Comparison of ENCODE assay signal across 12 cellular contexts in the genomic region with DNA sequence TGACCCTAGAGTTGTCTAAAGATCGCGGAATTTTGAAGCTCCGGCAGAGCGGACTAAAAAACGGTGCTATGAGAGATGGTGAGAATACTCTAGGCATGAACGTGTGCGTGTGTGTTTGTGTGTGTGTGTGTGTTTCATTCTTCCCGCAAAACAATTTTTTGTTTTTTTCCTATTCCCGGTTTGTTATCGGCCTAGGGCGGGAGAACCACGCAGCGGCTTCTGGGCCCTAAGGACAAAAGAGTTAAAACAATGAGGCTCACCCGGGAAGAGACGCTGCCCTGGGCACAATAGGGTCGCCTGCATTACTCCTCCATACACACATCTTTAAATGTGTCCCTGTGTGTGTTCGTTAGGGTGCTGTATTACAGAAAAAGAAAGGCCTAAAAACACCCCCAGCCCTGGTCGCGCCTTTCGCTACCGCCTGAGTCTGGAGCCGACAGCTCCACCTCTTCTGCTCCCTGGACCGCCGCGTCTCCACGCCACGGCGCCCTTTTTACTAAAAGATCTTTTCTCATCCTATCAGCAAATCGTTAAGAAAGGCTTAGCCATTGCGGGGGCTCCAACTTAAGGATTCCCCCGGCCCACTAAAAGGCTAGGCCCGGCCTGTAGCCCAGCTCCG. TPM values are rescaled to one million over a fixed set of nuclear protein-coding genes. Genes with fewer than 3 reads are reported as not detected.
DNase-seq lines count a peak whose midpoint lies in the region; ATAC-seq, FAIRE-seq and TF ChIP-seq lines count a peak whose summit lies in the region.
"Had no signal": no experiment of that assay in that cellular context is flagged by ENCODE, and none has a peak within 500 bp of the region (broad histone marks: within the 10 kb centered on the region; RNA-seq: fewer than 3 reads in every experiment).

No MANE protein-coding gene starts in this region.

- peak overlapping the region; percentile 38 for H3K4me3 Mint-ChIP-seq in activated CD8-positive, alpha-beta T cell treated with anti-CD3 and anti-CD28 coated beads, Interleukin-2, amount 10 ng/mL, durations not matched to agents 7 days and 5 days
- no peak overlapping the region for H3K4me3 Mint-ChIP-seq in activated CD8-positive, alpha-beta T cell treated with anti-CD3 and anti-CD28 coated beads for 36 hours
- no peak overlapping the region for H3K4me3 Mint-ChIP-seq in activated T-helper 2 cell treated with anti-CD3 and anti-CD28 coated beads, Interferon-gamma antibody, Interleukin-2, Interleukin-4, amounts not matched to agents 10 μg/mL and 5 μg/mL and 100 μg/mL, durations not matched to agents 14 hours and 24 hours and 36 hours (ENCODE audit: low read depth)
- peak overlapping the region in 3 of 5 donors; percentile 0 to 51 (median 22) for H3K4me3 Mint-ChIP-seq in immature natural killer cell
- peak overlapping the region; percentile 9 for H3K4me3 Mint-ChIP-seq in stimulated activated effector memory CD8-positive, alpha-beta T cell treated with anti-CD3 and anti-CD28 coated beads, Interleukin-12 subunit alpha, Interleukin-12 subunit beta, amount 100 ng/mL, for 72 hours

- CTCF ChIA-PET in activated CD8-positive, alpha-beta T cell treated with anti-CD3 and anti-CD28 coated beads, Interleukin-2, amount 10 ng/mL, durations not matched to agents 7 days and 5 days (lab: Charles Lee): interaction anchor here (1.1 to 1.5 kb wide), 4 partner anchors 10 to 23 kb away, joined by 3 to 4 read pairs (median 4); no protein-coding TSS in a partner anchor
- CTCF ChIA-PET in activated CD8-positive, alpha-beta T cell treated with anti-CD3 and anti-CD28 coated beads for 36 hours (lab: Charles Lee): interaction anchor here (0.9 to 2.7 kb wide), 3 partner anchors 18 to 23 kb away, joined by 3 to 9 read pairs (median 5); no protein-coding TSS in a partner anchor

- H3K4me1 Mint-ChIP-seq in activated CD8-positive, alpha-beta T cell treated with anti-CD3 and anti-CD28 coated beads, Interleukin-2, amount 10 ng/mL, durations not matched to agents 7 days and 5 days (ENCODE audit: low read depth): peaks cover 23% of the 10 kb centered on the region
- H3K4me1 Mint-ChIP-seq in activated CD8-positive, alpha-beta T cell treated with anti-CD3 and anti-CD28 coated beads for 36 hours (ENCODE audit: low read depth): peaks cover 26% of the 10 kb centered on the region
- peaks cover 5% of the 10 kb centered on the region for H3K4me1 Mint-ChIP-seq in activated T-helper 2 cell treated with anti-CD3 and anti-CD28 coated beads, Interferon-gamma antibody, Interleukin-2, Interleukin-4, amounts not matched to agents 10 μg/mL and 5 μg/mL and 100 μg/mL, durations not matched to agents 14 hours and 24 hours and 36 hours (ENCODE audit: low read depth)
- H3K4me1 Mint-ChIP-seq in immature natural killer cell: peaks cover 0 to 22% of the 10 kb centered on the region in 2 donors
- peaks cover 15% of the 10 kb centered on the region for H3K4me1 Mint-ChIP-seq in stimulated activated effector memory CD8-positive, alpha-beta T cell treated with anti-CD3 and anti-CD28 coated beads, Interleukin-12 subunit alpha, Interleukin-12 subunit beta, amount 100 ng/mL, for 72 hours

- TF ChIP-seq CTCF in activated CD8-positive, alpha-beta T cell treated with anti-CD3 and anti-CD28 coated beads for 36 hours (IDR thresholded peaks at IDR 0.05): no peak

- no peak for DNase-seq in activated CD8-positive, alpha-beta T cell treated with anti-CD3 and anti-CD28 coated beads, Interleukin-2, amount 10 ng/mL, durations not matched to agents 7 days and 5 days
- no peak for DNase-seq in activated CD8-positive, alpha-beta T cell treated with anti-CD3 and anti-CD28 coated beads for 36 hours
- DNase-seq in activated T-helper 2 cell treated with anti-CD3 and anti-CD28 coated beads, Interferon-gamma antibody, Interleukin-2, Interleukin-4, amounts not matched to agents 10 μg/mL and 5 μg/mL and 100 μg/mL, durations not matched to agents 14 hours and 24 hours and 36 hours (ENCODE audit: low spot score): no peak
- DNase-seq in immature natural killer cell (no peak), GM12892 (ENCODE audit: insufficient read length) (no peak), UCSD-AML1 (lab: John Stamatoyannopoulos, UW; ENCODE audit: unreplicated experiment) (no peak)
- DNase-seq in stimulated activated effector memory CD8-positive, alpha-beta T cell treated with anti-CD3 and anti-CD28 coated beads, Interleukin-12 subunit alpha, Interleukin-12 subunit beta, amount 100 ng/mL, for 72 hours (ENCODE audit: low spot score in 2 of 2): no peak
- DNase-seq: activated CD4-positive, alpha-beta T cell treated with anti-CD3 and anti-CD28 coated beads, Interleukin-2, amount 50 U/mL, for 1 hour; NCI-H1092; stimulated activated CD8-positive, alpha-beta memory T cell treated with anti-CD3 and anti-CD28 coated beads, Interleukin-4, amount 100 ng/mL, for 48 hours had no signal

- intact Hi-C loops in activated CD8-positive, alpha-beta T cell treated with anti-CD3 and anti-CD28 coated beads for 36 hours (cut with micrococcal nuclease): no loop called here
- intact Hi-C loops in activated T-helper 2 cell treated with anti-CD3 and anti-CD28 coated beads, Interferon-gamma antibody, Interleukin-2, Interleukin-4, amounts not matched to agents 10 μg/mL and 5 μg/mL and 100 μg/mL, durations not matched to agents 14 hours and 24 hours and 36 hours (cut with micrococcal nuclease): no loop called here

- peak overlapping the region; percentile 66 for H3K27ac Mint-ChIP-seq in activated CD8-positive, alpha-beta T cell treated with anti-CD3 and anti-CD28 coated beads, Interleukin-2, amount 10 ng/mL, durations not matched to agents 7 days and 5 days
- H3K27ac Mint-ChIP-seq in activated CD8-positive, alpha-beta T cell treated with anti-CD3 and anti-CD28 coated beads for 36 hours: no peak overlapping the region
- peak overlapping the region; percentile 1 for H3K27ac Mint-ChIP-seq in activated T-helper 2 cell treated with anti-CD3 and anti-CD28 coated beads, Interferon-gamma antibody, Interleukin-2, Interleukin-4, amounts not matched to agents 10 μg/mL and 5 μg/mL and 100 μg/mL, durations not matched to agents 14 hours and 24 hours and 36 hours
- H3K27ac Mint-ChIP-seq in immature natural killer cell: no peak overlapping the region
- no peak overlapping the region for H3K27ac Mint-ChIP-seq in stimulated activated effector memory CD8-positive, alpha-beta T cell treated with anti-CD3 and anti-CD28 coated beads, Interleukin-12 subunit alpha, Interleukin-12 subunit beta, amount 100 ng/mL, for 72 hours

- FAIRE-seq in GM12892 (lab: Jason Lieb, UNC): no peak

- H3K36me3 Mint-ChIP-seq in activated CD8-positive, alpha-beta T cell treated with anti-CD3 and anti-CD28 coated beads, Interleukin-2, amount 10 ng/mL, durations not matched to agents 7 days and 5 days (ENCODE audit: low read depth): peaks cover 38% of the 10 kb centered on the region
- H3K36me3 Mint-ChIP-seq in activated CD8-positive, alpha-beta T cell treated with anti-CD3 and anti-CD28 coated beads for 36 hours (ENCODE audit: low read depth): peaks cover 17% of the 10 kb centered on the region
- H3K36me3 Mint-ChIP-seq in activated T-helper 2 cell treated with anti-CD3 and anti-CD28 coated beads, Interferon-gamma antibody, Interleukin-2, Interleukin-4, amounts not matched to agents 10 μg/mL and 5 μg/mL and 100 μg/mL, durations not matched to agents 14 hours and 24 hours and 36 hours (ENCODE audit: low read depth): peaks cover 23% of the 10 kb centered on the region
- peaks cover 0 to 17% (median 11%) of the 10 kb centered on the region in 3 donors for H3K36me3 Mint-ChIP-seq in immature natural killer cell
- H3K36me3 Mint-ChIP-seq in stimulated activated effector memory CD8-positive, alpha-beta T cell treated with anti-CD3 and anti-CD28 coated beads, Interleukin-12 subunit alpha, Interleukin-12 subunit beta, amount 100 ng/mL, for 72 hours: no peaks in the 10 kb centered on the region

- POLR2A ChIA-PET in activated CD8-positive, alpha-beta T cell treated with anti-CD3 and anti-CD28 coated beads, Interleukin-2, amount 10 ng/mL, durations not matched to agents 7 days and 5 days (lab: Charles Lee): interaction anchor here (1.0 kb wide), 1 partner anchor 23 kb away, joined by 4 read pairs; no protein-coding TSS in a partner anchor
- POLR2A ChIA-PET in activated CD8-positive, alpha-beta T cell treated with anti-CD3 and anti-CD28 coated beads for 36 hours (lab: Charles Lee): no interaction called here

- peaks cover 22% of the 10 kb centered on the region for H3K9me3 Mint-ChIP-seq in activated CD8-positive, alpha-beta T cell treated with anti-CD3 and anti-CD28 coated beads, Interleukin-2, amount 10 ng/mL, durations not matched to agents 7 days and 5 days (ENCODE audit: insufficient read depth)
- H3K9me3 Mint-ChIP-seq in activated CD8-positive, alpha-beta T cell treated with anti-CD3 and anti-CD28 coated beads for 36 hours: peaks cover 14% of the 10 kb centered on the region
- H3K9me3 Mint-ChIP-seq in activated T-helper 2 cell treated with anti-CD3 and anti-CD28 coated beads, Interferon-gamma antibody, Interleukin-2, Interleukin-4, amounts not matched to agents 10 μg/mL and 5 μg/mL and 100 μg/mL, durations not matched to agents 14 hours and 24 hours and 36 hours: peaks cover 11% of the 10 kb centered on the region
- H3K9me3 Mint-ChIP-seq in immature natural killer cell: peaks cover 28 to 77% (median 35%) of the 10 kb centered on the region in 6 donors
- no peaks in the 10 kb centered on the region for H3K9me3 Mint-ChIP-seq in stimulated activated effector memory CD8-positive, alpha-beta T cell treated with anti-CD3 and anti-CD28 coated beads, Interleukin-12 subunit alpha, Interleukin-12 subunit beta, amount 100 ng/mL, for 72 hours

- TF ChIP-seq POLR2A in GM12892 (IDR thresholded peaks at IDR 0.05; ENCODE audit: low read depth, low read length): no peak

- peaks cover 90% of the 10 kb centered on the region for H3K27me3 Mint-ChIP-seq in activated CD8-positive, alpha-beta T cell treated with anti-CD3 and anti-CD28 coated beads, Interleukin-2, amount 10 ng/mL, durations not matched to agents 7 days and 5 days (ENCODE audit: low read depth)
- H3K27me3 Mint-ChIP-seq in activated CD8-positive, alpha-beta T cell treated with anti-CD3 and anti-CD28 coated beads for 36 hours: peaks cover 85% of the 10 kb centered on the region
- peaks cover 92% of the 10 kb centered on the region for H3K27me3 Mint-ChIP-seq in activated T-helper 2 cell treated with anti-CD3 and anti-CD28 coated beads, Interferon-gamma antibody, Interleukin-2, Interleukin-4, amounts not matched to agents 10 μg/mL and 5 μg/mL and 100 μg/mL, durations not matched to agents 14 hours and 24 hours and 36 hours (ENCODE audit: low read depth)
- H3K27me3 Mint-ChIP-seq in immature natural killer cell (ENCODE audit: low read depth in 3 of 3): peaks cover 42 to 77% (median 49%) of the 10 kb centered on the region in 3 donors

- ATAC-seq in activated CD8-positive, alpha-beta T cell treated with anti-CD3 and anti-CD28 coated beads, Interleukin-2, amount 10 ng/mL, durations not matched to agents 7 days and 5 days: no peak
- ATAC-seq in activated CD8-positive, alpha-beta T cell treated with anti-CD3 and anti-CD28 coated beads for 36 hours: no peak
- ATAC-seq in stimulated activated effector memory CD8-positive, alpha-beta T cell treated with anti-CD3 and anti-CD28 coated beads, Interleukin-12 subunit alpha, Interleukin-12 subunit beta, amount 100 ng/mL, for 72 hours: no peak
- no peak for ATAC-seq in GM18519 (IDR thresholded peaks at IDR 0.05; ENCODE audit: low FRiP score, unreplicated experiment)

RNA-seq across cellular contexts. Expression of gene TBX15, which starts 3.0 kb away (rescaled TPM):
- total RNA-seq in activated CD8-positive, alpha-beta T cell treated with anti-CD3 and anti-CD28 coated beads, Interleukin-2, amount 10 ng/mL, durations not matched to agents 7 days and 5 days: not detected
- not detected for total RNA-seq in activated CD8-positive, alpha-beta T cell treated with anti-CD3 and anti-CD28 coated beads for 36 hours
- not detected in 2 replicates for total RNA-seq in activated T-helper 2 cell treated with anti-CD3 and anti-CD28 coated beads, Interferon-gamma antibody, Interleukin-2, Interleukin-4, amounts not matched to agents 10 μg/mL and 5 μg/mL and 100 μg/mL, durations not matched to agents 14 hours and 24 hours and 36 hours
- polyA plus RNA-seq in immature natural killer cell: not detected
- polyA plus RNA-seq in GM12892 (2012; ENCODE audit: missing spikeins): 0.19 TPM
- total RNA-seq: pulmonary artery endothelial cell had no signal

Comparison
In these comparisons a context has a peak if more than half of its experiments do, and no peak if none do; other contexts are left out.
1. H3K27ac Mint-ChIP-seq: peak in activated CD8-positive, alpha-beta T cell treated with anti-CD3 and anti-CD28 coated beads, Interleukin-2, amount 10 ng/mL, durations not matched to agents 7 days and 5 days (single experiment) and activated T-helper 2 cell treated with anti-CD3 and anti-CD28 coated beads, Interferon-gamma antibody, Interleukin-2, Interleukin-4, amounts not matched to agents 10 μg/mL and 5 μg/mL and 100 μg/mL, durations not matched to agents 14 hours and 24 hours and 36 hours (single experiment); none in activated CD8-positive, alpha-beta T cell treated with anti-CD3 and anti-CD28 coated beads for 36 hours (single experiment), immature natural killer cell (0 of 6) and stimulated activated effector memory CD8-positive, alpha-beta T cell treated with anti-CD3 and anti-CD28 coated beads, Interleukin-12 subunit alpha, Interleukin-12 subunit beta, amount 100 ng/mL, for 72 hours (single experiment).
2. H3K4me3 Mint-ChIP-seq: peak in activated CD8-positive, alpha-beta T cell treated with anti-CD3 and anti-CD28 coated beads, Interleukin-2, amount 10 ng/mL, durations not matched to agents 7 days and 5 days (single experiment), immature natural killer cell (3 of 5) and stimulated activated effector memory CD8-positive, alpha-beta T cell treated with anti-CD3 and anti-CD28 coated beads, Interleukin-12 subunit alpha, Interleukin-12 subunit beta, amount 100 ng/mL, for 72 hours (single experiment); none in activated CD8-positive, alpha-beta T cell treated with anti-CD3 and anti-CD28 coated beads for 36 hours (single experiment) and activated T-helper 2 cell treated with anti-CD3 and anti-CD28 coated beads, Interferon-gamma antibody, Interleukin-2, Interleukin-4, amounts not matched to agents 10 μg/mL and 5 μg/mL and 100 μg/mL, durations not matched to agents 14 hours and 24 hours and 36 hours (single experiment).